ENCODE assay signal across 20 cellular contexts in the genomic region with DNA sequence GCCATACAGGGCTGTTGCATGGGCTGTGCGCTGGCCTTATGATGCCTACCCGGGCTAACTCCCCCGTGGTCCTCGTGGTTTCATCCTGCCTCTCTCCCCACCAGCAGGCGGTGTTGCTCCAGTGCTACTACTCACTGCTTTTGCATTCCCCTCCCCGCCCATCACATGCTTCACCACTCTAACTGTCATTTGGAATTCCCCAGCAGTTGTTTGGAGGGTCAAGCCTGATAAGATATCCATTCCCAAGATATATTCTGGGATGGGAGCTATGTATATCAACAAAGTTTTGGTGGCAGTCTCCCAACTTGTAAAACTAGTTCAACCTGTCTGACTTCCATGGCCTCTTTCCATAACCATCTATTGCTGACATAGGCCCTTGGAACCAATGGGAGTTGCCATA.
DNase-seq lines count a peak whose midpoint lies in the region; ATAC-seq, FAIRE-seq and TF ChIP-seq lines count a peak whose summit lies in the region.
"Had no signal": no experiment of that assay in that cellular context is flagged by ENCODE, and none has a peak within 500 bp of the region (broad histone marks: within the 10 kb centered on the region; RNA-seq: fewer than 3 reads in every experiment).

No MANE protein-coding gene starts in this region.

- ATAC-seq in HG03442 (IDR thresholded peaks at IDR 0.05; ENCODE audit: unreplicated experiment) (peak; percentile 65), pancreas (peak in 3 of 4 donors; percentile 46 to 93 (median 62)), GM21619 (IDR thresholded peaks at IDR 0.05; ENCODE audit: unreplicated experiment) (no peak), GM19463 (IDR thresholded peaks at IDR 0.05; ENCODE audit: unreplicated experiment) (no peak)
- no peak for ATAC-seq in activated CD8-positive, alpha-beta T cell treated with anti-CD3 and anti-CD28 coated beads for 36 hours

- no peaks in the 10 kb centered on the region for H3K36me3 Mint-ChIP-seq in activated CD8-positive, alpha-beta T cell treated with anti-CD3 and anti-CD28 coated beads for 36 hours (ENCODE audit: low read depth)
- H3K36me3 Mint-ChIP-seq: mesothelial cell of epicardium had no signal

- CTCF ChIA-PET in activated CD8-positive, alpha-beta T cell treated with anti-CD3 and anti-CD28 coated beads for 36 hours (lab: Charles Lee), result interaction anchor here (1.6 kb wide), 1 partner anchor 228 kb away, joined by 3 read pairs; no protein-coding TSS in a partner anchor

- POLR2A ChIA-PET in activated CD8-positive, alpha-beta T cell treated with anti-CD3 and anti-CD28 coated beads for 36 hours (lab: Charles Lee), result no interaction called here

- H3K27ac ChIP-seq in pancreas, result no peak overlapping the region
- H3K27ac ChIP-seq: HL-60, RWPE1 had no signal

- no peaks in the 10 kb centered on the region for H3K36me3 ChIP-seq in pancreas

- no peaks in the 10 kb centered on the region for H3K27me3 Mint-ChIP-seq in activated CD8-positive, alpha-beta T cell treated with anti-CD3 and anti-CD28 coated beads for 36 hours

- H3K9me3 Mint-ChIP-seq in activated CD8-positive, alpha-beta T cell treated with anti-CD3 and anti-CD28 coated beads for 36 hours, result no peaks in the 10 kb centered on the region
- H3K9me3 Mint-ChIP-seq: activated naive CD4-positive, alpha-beta T cell treated with anti-CD3 and anti-CD28 coated beads for 36 hours had no signal

- H3K4me3 ChIP-seq in choroid plexus epithelial cell (ENCODE audit: low read depth, low read length), result no peak overlapping the region
- no peak overlapping the region for H3K4me3 ChIP-seq in pancreas

- no peak overlapping the region for H3K4me3 Mint-ChIP-seq in activated CD8-positive, alpha-beta T cell treated with anti-CD3 and anti-CD28 coated beads for 36 hours
- H3K4me3 Mint-ChIP-seq: activated naive CD4-positive, alpha-beta T cell treated with anti-CD3 and anti-CD28 coated beads for 36 hours; mesothelial cell of epicardium had no signal

- 89 to 91% methylated on average over 6 of the region's 6 CpGs for WGBS in pancreas, 2 donors

- intact Hi-C loops in pancreas (cut with DNase I), result no loop called here
- intact Hi-C loops in activated CD8-positive, alpha-beta T cell treated with anti-CD3 and anti-CD28 coated beads for 36 hours (cut with micrococcal nuclease), result no loop called here

- H3K4me1 ChIP-seq in pancreas, result no peaks in the 10 kb centered on the region

- H3K27me3 ChIP-seq in pancreas, result no peaks in the 10 kb centered on the region

- DNase-seq in ELF-1 (ENCODE audit: low read depth, low spot score), result peak; percentile 80
- DNase-seq in choroid plexus epithelial cell (ENCODE audit: low read depth), result no peak
- peak in 1 of 6 donors; percentile 36 for DNase-seq in pancreas
- no peak for DNase-seq in activated CD8-positive, alpha-beta T cell treated with anti-CD3 and anti-CD28 coated beads for 36 hours
- no peak for DNase-seq in stimulated activated CD4-positive, alpha-beta T cell treated with anti-CD3 and anti-CD28 coated beads, Interleukin-2, amount 100 ng/mL, for 48 hours
- DNase-seq: activated CD4-positive, alpha-beta T cell treated with anti-CD3 and anti-CD28 coated beads for 1 hour; activated CD8-positive, alpha-beta memory T cell treated with anti-CD3 and anti-CD28 coated beads, Interleukin-2, amount 50 U/mL, for 48 hours; activated naive CD4-positive, alpha-beta T cell treated with anti-CD3 and anti-CD28 coated beads for 36 hours; EL; foreskin melanocyte; H7; Karpas-422; NCI-H1930; T-helper 1 cell had no signal

- H3K9me3 ChIP-seq in pancreas, result no peaks in the 10 kb centered on the region

- TF ChIP-seq CTCF in choroid plexus epithelial cell (conservative IDR thresholded peaks at IDR 0.05; ENCODE audit: low read depth, low read length), result peak; percentile 15
- TF ChIP-seq CTCF in pancreas (IDR thresholded peaks at IDR 0.05), result no peak
- no peak for TF ChIP-seq CTCF in activated CD8-positive, alpha-beta T cell treated with anti-CD3 and anti-CD28 coated beads for 36 hours (IDR thresholded peaks at IDR 0.05)

- no peak overlapping the region for H3K27ac Mint-ChIP-seq in activated CD8-positive, alpha-beta T cell treated with anti-CD3 and anti-CD28 coated beads for 36 hours
- H3K27ac Mint-ChIP-seq: activated naive CD4-positive, alpha-beta T cell treated with anti-CD3 and anti-CD28 coated beads for 36 hours; mesothelial cell of epicardium had no signal

- FAIRE-seq in pancreas (lab: Jason Lieb, UNC), result no peak

- H3K4me1 Mint-ChIP-seq in activated CD8-positive, alpha-beta T cell treated with anti-CD3 and anti-CD28 coated beads for 36 hours (ENCODE audit: low read depth), result no peaks in the 10 kb centered on the region

Comparison
In these comparisons a context has a peak if more than half of its experiments do, and no peak if none do; other contexts are left out.
1. ATAC-seq: peak in HG03442 (single experiment) and pancreas (3 of 4); none in GM21619 (single experiment), GM19463 (single experiment) and activated CD8-positive, alpha-beta T cell treated with anti-CD3 and anti-CD28 coated beads for 36 hours (single experiment).